In the genomic region with DNA sequence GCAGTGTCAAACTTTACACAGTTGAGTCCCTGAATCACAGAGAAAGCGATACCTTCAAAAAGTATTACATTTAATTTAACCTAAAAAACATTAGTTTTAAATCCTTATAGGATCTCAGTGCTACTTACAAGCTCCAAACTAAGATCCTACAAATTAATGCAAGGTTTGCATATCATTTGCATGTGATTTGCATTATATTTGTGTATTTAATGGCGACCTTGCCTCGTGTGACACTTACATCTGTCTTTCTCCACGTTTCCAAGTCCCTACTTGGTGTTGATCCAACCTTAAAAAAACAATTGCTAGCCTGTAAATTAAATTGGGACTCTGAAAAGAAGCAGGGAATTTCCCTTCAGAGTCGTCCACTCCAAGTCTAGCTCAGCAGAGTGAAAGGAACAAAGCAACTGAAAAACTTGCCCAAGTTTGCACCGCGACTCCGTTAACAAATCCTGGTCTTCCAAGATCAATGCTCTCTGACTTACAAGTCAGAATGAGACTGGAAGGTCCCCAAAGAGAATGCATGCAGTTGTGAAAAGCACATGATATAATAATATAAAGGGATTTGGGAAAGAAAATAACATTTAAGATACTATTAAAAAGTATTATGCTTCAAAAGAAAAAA, we compare ENCODE assay signal across 7 cellular contexts. TPM values are rescaled to one million over a fixed set of nuclear protein-coding genes. Genes with fewer than 3 reads are reported as not detected.
A peak's percentile ranks its signal among the peaks of the same experiment; 100 is the strongest.
DNase-seq lines count a peak whose midpoint lies in the region; ATAC-seq and TF ChIP-seq lines count a peak whose summit lies in the region.

No MANE protein-coding gene starts in this region.

- intact Hi-C loops in activated CD8-positive, alpha-beta T cell treated with anti-CD3 and anti-CD28 coated beads for 36 hours (cut with micrococcal nuclease): loop anchor here (5.0 kb wide), 1 partner anchor 47 kb away; no protein-coding TSS in a partner anchor

- H3K27me3 Mint-ChIP-seq in activated CD8-positive, alpha-beta T cell treated with anti-CD3 and anti-CD28 coated beads for 36 hours: peaks cover 2% of the 10 kb centered on the region

- no peak for DNase-seq in HL-60 (ENCODE audit: low read depth in 1 of 2, low spot score in 1 of 2)
- DNase-seq in activated CD8-positive, alpha-beta T cell treated with anti-CD3 and anti-CD28 coated beads for 36 hours: no peak
- DNase-seq in stimulated activated effector memory CD8-positive, alpha-beta T cell treated with anti-CD3 and anti-CD28 coated beads, Interleukin-12 subunit alpha, Interleukin-12 subunit beta, amount 100 ng/mL, for 72 hours (ENCODE audit: low spot score in 2 of 2): no peak
- no peak for DNase-seq in activated gamma-delta T cell (lab: John Stamatoyannopoulos, UW)
- no peak for DNase-seq in Ammon's horn (ENCODE audit: low spot score)
- DNase-seq in HAP-1 (ENCODE audit: low spot score in 2 of 2): no peak

- CTCF ChIA-PET in activated CD8-positive, alpha-beta T cell treated with anti-CD3 and anti-CD28 coated beads for 36 hours (lab: Charles Lee): interaction anchor here (0.7 to 2.9 kb wide), 12 partner anchors 8 to 90 kb away, joined by 3 to 34 read pairs (median 5); a partner anchor contains a TSS

- in situ Hi-C loops in HAP-1 (cut with MboI; ENCODE audit: low sequenced_read_pairs): no loop called here

- H3K27ac Mint-ChIP-seq in activated CD8-positive, alpha-beta T cell treated with anti-CD3 and anti-CD28 coated beads for 36 hours: peak overlapping the region; percentile 70
- H3K27ac Mint-ChIP-seq in stimulated activated effector memory CD8-positive, alpha-beta T cell treated with anti-CD3 and anti-CD28 coated beads, Interleukin-12 subunit alpha, Interleukin-12 subunit beta, amount 100 ng/mL, for 72 hours: peak overlapping the region; percentile 92

- H3K36me3 ChIP-seq in iPS-18a (ENCODE audit: control insufficient read depth, low read depth, low read length) (no peaks in the 10 kb centered on the region), HAP-1 (replicated peaks) (no peaks in the 10 kb centered on the region)

- H3K4me3 Mint-ChIP-seq in activated CD8-positive, alpha-beta T cell treated with anti-CD3 and anti-CD28 coated beads for 36 hours: peak overlapping the region; percentile 61
- H3K4me3 Mint-ChIP-seq in stimulated activated effector memory CD8-positive, alpha-beta T cell treated with anti-CD3 and anti-CD28 coated beads, Interleukin-12 subunit alpha, Interleukin-12 subunit beta, amount 100 ng/mL, for 72 hours: peak overlapping the region; percentile 93

- H3K4me1 ChIP-seq in iPS-18a (ENCODE audit: control insufficient read depth, low read depth, low read length) (peaks cover 16% of the 10 kb centered on the region), HAP-1 (peaks cover 13% of the 10 kb centered on the region)

- H3K36me3 Mint-ChIP-seq in activated CD8-positive, alpha-beta T cell treated with anti-CD3 and anti-CD28 coated beads for 36 hours (ENCODE audit: low read depth): peaks cover 4% of the 10 kb centered on the region
- peaks cover 14% of the 10 kb centered on the region for H3K36me3 Mint-ChIP-seq in stimulated activated effector memory CD8-positive, alpha-beta T cell treated with anti-CD3 and anti-CD28 coated beads, Interleukin-12 subunit alpha, Interleukin-12 subunit beta, amount 100 ng/mL, for 72 hours

- no peak for TF ChIP-seq CTCF in HL-60 (IDR thresholded peaks at IDR 0.05; ENCODE audit: insufficient read depth, low read length)
- TF ChIP-seq CTCF in activated CD8-positive, alpha-beta T cell treated with anti-CD3 and anti-CD28 coated beads for 36 hours (IDR thresholded peaks at IDR 0.05): no peak

- no peak overlapping the region for H3K27ac ChIP-seq in HL-60 (replicated peaks)
- peak overlapping the region; percentile 70 for H3K27ac ChIP-seq in iPS-18a (ENCODE audit: low read length)

- H3K27me3 ChIP-seq in HL-60 (ENCODE audit: insufficient read depth, poor library complexity, severe bottlenecking): no peaks in the 10 kb centered on the region
- peaks cover 3% of the 10 kb centered on the region for H3K27me3 ChIP-seq in iPS-18a (ENCODE audit: control insufficient read depth, insufficient read depth, low read length)
- peaks cover 11% of the 10 kb centered on the region for H3K27me3 ChIP-seq in HAP-1 (ENCODE audit: low read depth)

- POLR2A ChIA-PET in activated CD8-positive, alpha-beta T cell treated with anti-CD3 and anti-CD28 coated beads for 36 hours (lab: Charles Lee): interaction anchor here (0.7 to 7.8 kb wide), 9 partner anchors 13 to 68 kb away, joined by 3 to 58 read pairs (median 5); a partner anchor contains a TSS

- H3K9ac ChIP-seq in iPS-18a (ENCODE audit: low read length): peak overlapping the region; percentile 46

- no peak for ATAC-seq in activated CD8-positive, alpha-beta T cell treated with anti-CD3 and anti-CD28 coated beads for 36 hours
- ATAC-seq in stimulated activated effector memory CD8-positive, alpha-beta T cell treated with anti-CD3 and anti-CD28 coated beads, Interleukin-12 subunit alpha, Interleukin-12 subunit beta, amount 100 ng/mL, for 72 hours: no peak

- H3K9me3 ChIP-seq in iPS-18a (ENCODE audit: control insufficient read depth, low read depth, low read length): no peaks in the 10 kb centered on the region
- no peaks in the 10 kb centered on the region for H3K9me3 ChIP-seq in HAP-1

- H3K4me3 ChIP-seq in HL-60 (replicated peaks; ENCODE audit: insufficient read depth, low read length): peak overlapping the region; percentile 81
- H3K4me3 ChIP-seq in iPS-18a (ENCODE audit: low read length): peak overlapping the region; percentile 64
- H3K4me3 ChIP-seq in HAP-1: no peak overlapping the region

- H3K4me1 Mint-ChIP-seq in activated CD8-positive, alpha-beta T cell treated with anti-CD3 and anti-CD28 coated beads for 36 hours (ENCODE audit: low read depth): peaks cover 41% of the 10 kb centered on the region
- H3K4me1 Mint-ChIP-seq in stimulated activated effector memory CD8-positive, alpha-beta T cell treated with anti-CD3 and anti-CD28 coated beads, Interleukin-12 subunit alpha, Interleukin-12 subunit beta, amount 100 ng/mL, for 72 hours: peaks cover 51% of the 10 kb centered on the region

- no peaks in the 10 kb centered on the region for H3K9me3 Mint-ChIP-seq in activated CD8-positive, alpha-beta T cell treated with anti-CD3 and anti-CD28 coated beads for 36 hours
- H3K9me3 Mint-ChIP-seq in stimulated activated effector memory CD8-positive, alpha-beta T cell treated with anti-CD3 and anti-CD28 coated beads, Interleukin-12 subunit alpha, Interleukin-12 subunit beta, amount 100 ng/mL, for 72 hours: no peaks in the 10 kb centered on the region

RNA-seq across cellular contexts. Expression of a gene that starts 0.7 kb away (rescaled TPM):
- 10 to 100 TPM; 19.7 to 23.0 TPM for total RNA-seq in activated CD8-positive, alpha-beta T cell treated with anti-CD3 and anti-CD28 coated beads for 36 hours

RNA-seq across cellular contexts. Expression of a gene that starts 23.8 kb away (rescaled TPM):
- 10 to 100 TPM; 61.2 to 66.6 TPM for total RNA-seq in activated CD8-positive, alpha-beta T cell treated with anti-CD3 and anti-CD28 coated beads for 36 hours

RNA-seq across cellular contexts. Expression of a gene that starts 56.9 kb away (rescaled TPM):
- total RNA-seq in activated CD8-positive, alpha-beta T cell treated with anti-CD3 and anti-CD28 coated beads for 36 hours: 10 to 100 TPM; 38.6 to 46.6 TPM
